4 cellular contexts compared by ENCODE assay signal in genomic region chr2:151310313-151310712, GRCh38. TPM values are rescaled to one million over a fixed set of nuclear protein-coding genes. Genes with fewer than 3 reads are reported as not detected.
"Had no signal": no experiment of that assay in that cellular context is flagged by ENCODE, and none has a peak within 500 bp of the region (broad histone marks: within the 10 kb centered on the region; RNA-seq: fewer than 3 reads in every experiment).

No MANE protein-coding gene starts in this region.

RNA-seq across cellular contexts. Expression of gene TNFAIP6, which starts 47.1 kb away (rescaled TPM):
- total RNA-seq: dermis microvascular lymphatic vessel endothelial cell, endodermal cell, endothelial cell of umbilical vein, foreskin keratinocyte had no signal
- polyA plus RNA-seq: endothelial cell of umbilical vein, foreskin keratinocyte had no signal
